In genomic region chr2:31937741-31938140, GRCh38 we compare ENCODE assay signal across 18 cellular contexts.
"Had no signal": no experiment of that assay in that cellular context is flagged by ENCODE, and none has a peak within 500 bp of the region (broad histone marks: within the 10 kb centered on the region; RNA-seq: fewer than 3 reads in every experiment).

No MANE protein-coding gene starts in this region.

- DNase-seq: activated CD4-positive, alpha-beta T cell treated with anti-CD3 and anti-CD28 coated beads, Interleukin-2, amount 50 U/mL, for 48 hours; activated CD8-positive, alpha-beta memory T cell treated with anti-CD3 and anti-CD28 coated beads, Interleukin-2, amount 10 ng/mL, durations not matched to agents 7 days and 5 days; activated effector memory CD4-positive, alpha-beta T cell treated with anti-CD3 and anti-CD28 coated beads, Interleukin-2, amount 50 U/mL, for 16 hours; activated T-cell treated with anti-CD3 and anti-CD28 coated beads, Interleukin-2, amount 50 U/mL, for 24 hours; anterior cingulate cortex; colonic mucosa; effector CD8-positive, alpha-beta T cell; hypothalamus; left cardiac atrium; lower lobe of right lung; naive thymus-derived CD4-positive, alpha-beta T cell; posterior cingulate gyrus; stomach had no signal

- ATAC-seq: activated CD4-positive, CD25-positive, alpha-beta regulatory T cell treated with anti-CD3 and anti-CD28 coated beads, Interleukin-2, amount 50 U/mL, for 24 hours; activated CD8-positive, alpha-beta memory T cell treated with anti-CD3 and anti-CD28 coated beads, Interleukin-2, amount 10 ng/mL, durations not matched to agents 7 days and 5 days; activated naive CD4-positive, alpha-beta T cell treated with anti-CD3 and anti-CD28 coated beads, Interleukin-2, amount 50 U/mL, for 72 hours; left cardiac atrium; lower lobe of right lung; naive thymus-derived CD4-positive, alpha-beta T cell had no signal

- H3K4me3 ChIP-seq: cardiac muscle cell, colonic mucosa, lower lobe of right lung, skin epidermis, stomach, thoracic aorta had no signal
